ENCODE assay signal across 26 cellular contexts in genomic region chr9:134242706-134243105, GRCh38.
"Had no signal": no experiment of that assay in that cellular context is flagged by ENCODE, and none has a peak within 500 bp of the region (broad histone marks: within the 10 kb centered on the region; RNA-seq: fewer than 3 reads in every experiment).

No MANE protein-coding gene starts in this region.

- H3K36me3 ChIP-seq: colonic mucosa, esophagus muscularis mucosa, gastroesophageal sphincter, heart left ventricle, stomach, tibial artery had no signal

- H2AFZ ChIP-seq: hepatocyte, parathyroid adenoma had no signal

- H3K4me3 ChIP-seq: colonic mucosa, esophagus muscularis mucosa, gastroesophageal sphincter, heart left ventricle, hepatocyte, smooth muscle cell, stomach, testis, tibial artery had no signal

- H3K4me1 ChIP-seq: colonic mucosa, foreskin keratinocyte, parathyroid adenoma, tibial artery had no signal

- H3K27ac ChIP-seq: colonic mucosa, esophagus muscularis mucosa, foreskin keratinocyte, gastroesophageal sphincter, heart left ventricle, hepatocyte, parathyroid adenoma, stomach, testis, tibial artery had no signal

- H3K4me3 Mint-ChIP-seq: nephron progenitor cell; stimulated activated effector memory CD8-positive, alpha-beta T cell treated with anti-CD3 and anti-CD28 coated beads, Interleukin-12 subunit alpha, Interleukin-12 subunit beta, amount 100 ng/mL, for 72 hours; type B pancreatic cell had no signal

- H3K36me3 Mint-ChIP-seq: stimulated activated effector memory CD8-positive, alpha-beta T cell treated with anti-CD3 and anti-CD28 coated beads, Interleukin-12 subunit alpha, Interleukin-12 subunit beta, amount 100 ng/mL, for 72 hours; type B pancreatic cell had no signal

- H3K9me3 Mint-ChIP-seq: type B pancreatic cell had no signal

- ATAC-seq: foreskin keratinocyte; gastroesophageal sphincter; heart left ventricle; naive thymus-derived CD8-positive, alpha-beta T cell; sciatic nerve; stimulated activated effector memory CD8-positive, alpha-beta T cell treated with anti-CD3 and anti-CD28 coated beads, Interleukin-12 subunit alpha, Interleukin-12 subunit beta, amount 100 ng/mL, for 72 hours had no signal

- H3K9ac ChIP-seq: parathyroid adenoma had no signal

- H3K79me2 ChIP-seq: hepatocyte, parathyroid adenoma had no signal

- H3K9me3 ChIP-seq: colonic mucosa, testis had no signal

- H3K4me2 ChIP-seq: hepatocyte, smooth muscle cell had no signal

- H3K27me3 ChIP-seq: colonic mucosa, hepatocyte, testis had no signal

- H3K27ac Mint-ChIP-seq: nephron progenitor cell; progenitor cell of endocrine pancreas; stimulated activated effector memory CD8-positive, alpha-beta T cell treated with anti-CD3 and anti-CD28 coated beads, Interleukin-12 subunit alpha, Interleukin-12 subunit beta, amount 100 ng/mL, for 72 hours; type B pancreatic cell had no signal

- DNase-seq: colonic mucosa; dermis blood vessel endothelial cell; effector memory CD4-positive, alpha-beta T cell; foreskin keratinocyte; kidney glomerular epithelial cell; mesendoderm; midbrain; naive thymus-derived CD8-positive, alpha-beta T cell; nephron progenitor cell; stimulated activated CD4-positive, alpha-beta T cell treated with anti-CD3 and anti-CD28 coated beads, Interleukin-12 subunit alpha, Interleukin-12 subunit beta, amount 100 ng/mL, for 4 hours; stimulated activated CD4-positive, alpha-beta T cell treated with anti-CD3 and anti-CD28 coated beads, Interleukin-1b, Interleukin-23, amount 100 ng/mL, for 48 hours; stimulated activated CD4-positive, alpha-beta T cell treated with anti-CD3 and anti-CD28 coated beads, Interleukin-4, amount 100 ng/mL, for 1 hour; stimulated activated naive CD4-positive, alpha-beta T cell treated with Interleukin-2 at 50 U/mL for 16 hours; stomach; testis; tibial artery had no signal
